Comparison of ENCODE assay signal across 8 cellular contexts in the genomic region with DNA sequence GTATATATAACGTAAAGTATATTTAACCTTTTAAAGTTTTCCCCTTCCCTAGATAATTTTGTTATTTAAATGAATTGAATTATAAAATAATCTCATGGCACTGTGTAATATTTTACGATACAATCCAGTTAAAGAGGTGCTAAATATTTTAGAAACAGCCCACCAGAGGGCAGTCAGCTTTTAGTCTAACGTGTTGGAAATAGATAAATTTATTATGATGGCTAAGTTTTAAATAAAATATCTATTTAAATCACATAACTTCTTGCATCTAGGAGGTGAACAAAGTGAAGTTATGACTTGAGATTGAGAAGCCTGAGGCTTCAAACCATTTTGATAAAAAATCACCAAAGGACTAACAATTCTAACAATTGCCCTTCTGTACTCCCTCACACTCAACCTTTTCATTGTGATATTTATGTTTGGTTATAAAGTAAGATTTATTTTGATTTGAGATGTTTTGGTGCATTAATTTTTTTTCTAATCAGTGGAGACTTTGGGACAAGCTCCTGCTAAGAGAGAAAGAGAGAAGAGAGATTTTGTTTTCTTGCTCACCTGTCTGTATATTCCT.
DNase-seq lines count a peak whose midpoint lies in the region; ATAC-seq, FAIRE-seq and TF ChIP-seq lines count a peak whose summit lies in the region.

No MANE protein-coding gene starts in this region.

- H3K27ac ChIP-seq in KMS-11 = no peak overlapping the region
- H3K27ac ChIP-seq in endothelial cell of umbilical vein (ENCODE audit: insufficient read depth, low read depth, low read length) = no peak overlapping the region

- H3K27ac Mint-ChIP-seq in progenitor cell of endocrine pancreas = no peak overlapping the region
- H3K27ac Mint-ChIP-seq in activated T-helper 17 cell treated with anti-CD3 and anti-CD28 coated beads, Interleukin-2, amount 50 U/mL, for 72 hours = no peak overlapping the region

- H3K9me1 ChIP-seq in endothelial cell of umbilical vein (replicated peaks; ENCODE audit: control insufficient read depth, extremely low read depth, insufficient read depth, low read length) = no peaks in the 10 kb centered on the region

- no peaks in the 10 kb centered on the region for H3K79me2 ChIP-seq in KMS-11 (ENCODE audit: insufficient read depth, low read depth)
- no peaks in the 10 kb centered on the region for H3K79me2 ChIP-seq in endothelial cell of umbilical vein (ENCODE audit: control insufficient read depth, insufficient read depth, low read length)

- H2AFZ ChIP-seq in KMS-11 (ENCODE audit: low read depth) = no peak overlapping the region
- H2AFZ ChIP-seq in endothelial cell of umbilical vein (ENCODE audit: low read depth, low read length) = no peak overlapping the region

- peaks cover 31% of the 10 kb centered on the region for H3K27me3 Mint-ChIP-seq in progenitor cell of endocrine pancreas
- peaks cover 25% of the 10 kb centered on the region for H3K27me3 Mint-ChIP-seq in activated T-helper 17 cell treated with anti-CD3 and anti-CD28 coated beads, Interleukin-2, amount 50 U/mL, for 72 hours

- dilution Hi-C loops in endothelial cell of umbilical vein (cut with MboI; ENCODE audit: extremely low pct_ligation_motif_present, low sequenced_read_pairs) = no loop called here

- no peak for ATAC-seq in GM19397 (IDR thresholded peaks at IDR 0.05; ENCODE audit: unreplicated experiment)
- no peak for ATAC-seq in activated T-helper 17 cell treated with anti-CD3 and anti-CD28 coated beads, Interleukin-2, amount 50 U/mL, for 72 hours (replicated peaks)

- H3K36me3 ChIP-seq in KMS-11 (ENCODE audit: insufficient read depth) (no peaks in the 10 kb centered on the region), endothelial cell of umbilical vein (ENCODE audit: control insufficient read depth in 2 of 2, extremely low read depth in 1 of 2, insufficient read depth in 2 of 2, low read length in 2 of 2) (no peaks in the 10 kb centered on the region)

- TF ChIP-seq CTCF in KMS-11 (conservative IDR thresholded peaks at IDR 0.05; ENCODE audit: low read depth, low read length) (peak; percentile 75; the same call in 1 of the 2 replicates), endothelial cell of umbilical vein (IDR thresholded peaks at IDR 0.05; ENCODE audit: extremely low read depth in 1 of 2, insufficient read depth in 1 of 2, low read depth in 1 of 2, low read length in 2 of 2) (peak; percentile 17 to 26), progenitor cell of endocrine pancreas (IDR thresholded peaks at IDR 0.05; ENCODE audit: unreplicated experiment) (peak; percentile 72)

- no TSS peak for BruUV-seq in endothelial cell of umbilical vein (replicated peaks; lab: Mats Ljungman, UMichigan)

- peaks cover 14% of the 10 kb centered on the region for H3K4me1 Mint-ChIP-seq in progenitor cell of endocrine pancreas (ENCODE audit: low read depth)
- no peaks in the 10 kb centered on the region for H3K4me1 Mint-ChIP-seq in activated T-helper 17 cell treated with anti-CD3 and anti-CD28 coated beads, Interleukin-2, amount 50 U/mL, for 72 hours

- TF ChIP-seq POLR2A in endothelial cell of umbilical vein (IDR thresholded peaks at IDR 0.05; ENCODE audit: low read depth, low read length) = no peak

- H3K9me3 Mint-ChIP-seq in progenitor cell of endocrine pancreas (ENCODE audit: low read depth) = no peaks in the 10 kb centered on the region
- H3K9me3 Mint-ChIP-seq in activated T-helper 17 cell treated with anti-CD3 and anti-CD28 coated beads, Interleukin-2, amount 50 U/mL, for 72 hours = no peaks in the 10 kb centered on the region

- H3K4me1 ChIP-seq in KMS-11 (ENCODE audit: low read depth, poor library complexity, severe bottlenecking) (no peaks in the 10 kb centered on the region), endothelial cell of umbilical vein (ENCODE audit: control insufficient read depth, extremely low read depth, insufficient read depth, low read length) (no peaks in the 10 kb centered on the region)

- H3K9ac ChIP-seq in KMS-11 (no peak overlapping the region), endothelial cell of umbilical vein (replicated peaks; ENCODE audit: extremely low read depth, insufficient read depth, low read length) (no peak overlapping the region)

- H3K4me2 ChIP-seq in KMS-11 (no peak overlapping the region), endothelial cell of umbilical vein (ENCODE audit: insufficient read depth, low read length) (no peak overlapping the region)

- no peak overlapping the region for H3K4me3 Mint-ChIP-seq in progenitor cell of endocrine pancreas (ENCODE audit: low read depth)
- no peak overlapping the region for H3K4me3 Mint-ChIP-seq in activated T-helper 17 cell treated with anti-CD3 and anti-CD28 coated beads, Interleukin-2, amount 50 U/mL, for 72 hours

- H3K4me3 ChIP-seq in KMS-11 (IDR thresholded peaks at IDR 0.05; ENCODE audit: insufficient read depth, low read depth, low read length) (no peak overlapping the region), endothelial cell of umbilical vein (replicated peaks in 1 of 3; ENCODE audit: insufficient read depth in 1 of 3, low read depth in 1 of 3, low read length in 3 of 3) (no peak overlapping the region)

- CTCF ChIA-PET in endothelial cell of umbilical vein (lab: Charles Lee) = interaction anchor here (0.7 to 8.9 kb wide), 12 partner anchors 171 to 827 kb away, joined by 3 to 223 read pairs (median 9); a partner anchor contains a TSS

- no peaks in the 10 kb centered on the region for H3K36me3 Mint-ChIP-seq in progenitor cell of endocrine pancreas (ENCODE audit: insufficient read depth)
- H3K36me3 Mint-ChIP-seq in activated T-helper 17 cell treated with anti-CD3 and anti-CD28 coated beads, Interleukin-2, amount 50 U/mL, for 72 hours (ENCODE audit: low read depth) = no peaks in the 10 kb centered on the region

- intact Hi-C loops in endothelial cell of umbilical vein (cut with micrococcal nuclease) = loop anchor here (1.0 to 5.0 kb wide), 7 partner anchors 172 to 1246 kb away; a partner anchor contains a TSS

- peak; percentile 59 for DNase-seq in NCI-H82 (lab: John Stamatoyannopoulos, UW)
- no peak for DNase-seq in NCI-H82 treated with DMSO at 0.1 percent for 48 hours (lab: John Stamatoyannopoulos, UW; ENCODE audit: unreplicated experiment)
- DNase-seq in RPMI8226 = peak; percentile 53
- DNase-seq in endothelial cell of umbilical vein (ENCODE audit: low read depth, low spot score) = peak; percentile 62
- DNase-seq in progenitor cell of endocrine pancreas (ENCODE audit: low spot score, unreplicated experiment) = no peak

- no peaks in the 10 kb centered on the region for H4K20me1 ChIP-seq in KMS-11 (ENCODE audit: insufficient read depth)
- no peaks in the 10 kb centered on the region for H4K20me1 ChIP-seq in endothelial cell of umbilical vein (replicated peaks; ENCODE audit: control insufficient read depth, extremely low read depth, insufficient read depth, low read length)

- POLR2A ChIA-PET in endothelial cell of umbilical vein (lab: Charles Lee) = no interaction called here

- no peak for FAIRE-seq in endothelial cell of umbilical vein (lab: Jason Lieb, UNC)

- H3K27me3 ChIP-seq in KMS-11 (ENCODE audit: insufficient read depth, low read depth) (no peaks in the 10 kb centered on the region), endothelial cell of umbilical vein (ENCODE audit: control insufficient read depth in 2 of 2, insufficient read depth in 2 of 2, low read length in 2 of 2) (peaks cover 23 to 47% of the 10 kb centered on the region in 2 experiments)

- no peaks in the 10 kb centered on the region for H3K9me3 ChIP-seq in endothelial cell of umbilical vein (replicated peaks; ENCODE audit: control insufficient read depth, insufficient read depth, low read length)

TF ChIP-seq in endothelial cell of umbilical vein, 7 proteins besides CTCF, POLR2A, EP300 and RAD21:
- no peak for TF ChIP-seq JUN (IDR thresholded peaks at IDR 0.05; ENCODE audit: borderline replicate concordance, insufficient read depth, insufficient read length, low read depth)
- no peak for TF ChIP-seq FOS (IDR thresholded peaks at IDR 0.05; ENCODE audit: borderline replicate concordance, insufficient read depth, low read length)
- TF ChIP-seq GATA2 (IDR thresholded peaks at IDR 0.05; ENCODE audit: insufficient read depth, insufficient read length, low read depth, low read length) = no peak
- no peak for TF ChIP-seq POLR2AphosphoS5 (IDR thresholded peaks at IDR 0.05; ENCODE audit: insufficient read depth, low read depth, low read length)
- TF ChIP-seq EZH2 (IDR thresholded peaks at IDR 0.05; ENCODE audit: borderline replicate concordance, low read depth, low read length, severe bottlenecking) = no peak
- TF ChIP-seq MYC (IDR thresholded peaks at IDR 0.05; ENCODE audit: low read depth, low read length) = no peak
- TF ChIP-seq, protein P1, sequence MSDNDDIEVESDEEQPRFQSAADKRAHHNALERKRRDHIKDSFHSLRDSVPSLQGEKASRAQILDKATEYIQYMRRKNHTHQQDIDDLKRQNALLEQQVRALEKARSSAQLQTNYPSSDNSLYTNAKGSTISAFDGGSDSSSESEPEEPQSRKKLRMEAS (IDR thresholded peaks at IDR 0.05; ENCODE audit: insufficient read depth, insufficient read length) = no peak
TF ChIP-seq in endothelial cell of umbilical vein: peak in this region for 0.

Comparison
In these comparisons a context has a peak if more than half of its experiments do, and no peak if none do; other contexts are left out.
1. DNase-seq: peak in NCI-H82 (single experiment), RPMI8226 (single experiment) and endothelial cell of umbilical vein (single experiment); none in NCI-H82 treated with DMSO at 0.1 percent for 48 hours (single experiment) and progenitor cell of endocrine pancreas (single experiment).
2. CTCF ChIP-seq: peak in every context shown above with its lines; median percentile 75 in KMS-11; 72 in progenitor cell of endocrine pancreas; 22 in endothelial cell of umbilical vein.